In genomic region chr11:17076517-17077239, GRCh38 we compare ENCODE assay signal across 8 cellular contexts. TPM values are rescaled to one million over a fixed set of nuclear protein-coding genes. Genes with fewer than 3 reads are reported as not detected.
DNase-seq lines count a peak whose midpoint lies in the region; ATAC-seq and TF ChIP-seq lines count a peak whose summit lies in the region.

No MANE protein-coding gene starts in this region.

- ATAC-seq in HG02938 (IDR thresholded peaks at IDR 0.05; ENCODE audit: unreplicated experiment): no peak

- TF ChIP-seq CTCF in Caco-2 (IDR thresholded peaks at IDR 0.05; ENCODE audit: insufficient read depth in 1 of 2, low read depth in 1 of 2, low read length in 1 of 2, severe bottlenecking in 1 of 2, unreplicated experiment in 1 of 2) (no peak), OCI-LY3 (IDR thresholded peaks at IDR 0.05; ENCODE audit: low read depth, low read length) (no peak), neural progenitor cell (IDR thresholded peaks at IDR 0.05) (no peak)

- H3K27me3 ChIP-seq in Caco-2 (replicated peaks; ENCODE audit: control insufficient read depth, insufficient read depth, low read length) (no peaks in the 10 kb centered on the region), OCI-LY3 (ENCODE audit: low read depth, low read length) (no peaks in the 10 kb centered on the region), endocrine pancreas (ENCODE audit: control insufficient read depth, insufficient read depth, low read length) (no peaks in the 10 kb centered on the region), neural progenitor cell (no peaks in the 10 kb centered on the region)

- H2AFZ ChIP-seq in OCI-LY3 (ENCODE audit: low read depth, low read length) (no peak overlapping the region), neural progenitor cell (replicated peaks) (no peak overlapping the region)

- no peak for DNase-seq in Caco-2
- DNase-seq in neural progenitor cell (ENCODE audit: low spot score): no peak
- DNase-seq in amygdala (lab: John Stamatoyannopoulos, UW): no peak
- DNase-seq in NCI-H2081 treated with DMSO at 0.1 percent for 48 hours (lab: John Stamatoyannopoulos, UW): no peak
- DNase-seq in NCI-H526 treated with DMSO at 0.1 percent for 48 hours (lab: John Stamatoyannopoulos, UW): no peak

- H3K9me3 Mint-ChIP-seq in Caco-2 (ENCODE audit: unreplicated experiment) (no peaks in the 10 kb centered on the region), neural progenitor cell (peaks cover 2% of the 10 kb centered on the region)

- intact Hi-C loops in Caco-2 (cut with micrococcal nuclease; ENCODE audit: unreplicated experiment): loop anchor here (1.0 kb wide), 1 partner anchor 28 kb away; no protein-coding TSS in a partner anchor

- H3K27ac ChIP-seq in OCI-LY3 (ENCODE audit: low read length) (peak overlapping the region; percentile 75), neural progenitor cell (peak overlapping the region; percentile 40)

- H3K4me1 Mint-ChIP-seq in Caco-2 (ENCODE audit: low read depth, unreplicated experiment): peaks cover 7% of the 10 kb centered on the region
- peaks cover 28% of the 10 kb centered on the region for H3K4me1 Mint-ChIP-seq in neural progenitor cell

- TSS peak; percentile 73 for BruUV-seq in Caco-2 (replicated peaks; lab: Mats Ljungman, UMichigan)

- peak overlapping the region; percentile 100 for H3K4me2 ChIP-seq in OCI-LY3 (ENCODE audit: low read length)
- peak overlapping the region; percentile 97 for H3K4me2 ChIP-seq in neural progenitor cell

- peaks cover 52% of the 10 kb centered on the region for H3F3A ChIP-seq in neural progenitor cell (ENCODE audit: low read depth)

- H3K4me3 Mint-ChIP-seq in Caco-2 (ENCODE audit: unreplicated experiment) (peak overlapping the region; percentile 96), neural progenitor cell (peak overlapping the region; percentile 99)

- peak overlapping the region; percentile 84 for H3K4me3 ChIP-seq in Caco-2 (ENCODE audit: low read depth, low read length)
- peak overlapping the region; percentile 92 for H3K4me3 ChIP-seq in OCI-LY3 (ENCODE audit: low read length)
- H3K4me3 ChIP-seq in endocrine pancreas (ENCODE audit: control insufficient read depth, insufficient read depth, low read length): peak overlapping the region; percentile 95
- peak overlapping the region; percentile 89 for H3K4me3 ChIP-seq in neural progenitor cell

- H4K20me1 ChIP-seq in OCI-LY3 (ENCODE audit: insufficient read depth, low read length) (0 out of 2 replicates have a peak, but pooled peaks cover 5% of the 10 kb centered on the region), neural progenitor cell (ENCODE audit: low read depth) (peaks cover 29% of the 10 kb centered on the region)

- H3K4me1 ChIP-seq in Caco-2: peaks cover 24% of the 10 kb centered on the region
- H3K4me1 ChIP-seq in OCI-LY3 (ENCODE audit: low read length): peaks cover 14% of the 10 kb centered on the region
- H3K4me1 ChIP-seq in endocrine pancreas (ENCODE audit: control insufficient read depth, insufficient read depth, low read length): peaks cover 9% of the 10 kb centered on the region
- peaks cover 11% of the 10 kb centered on the region for H3K4me1 ChIP-seq in neural progenitor cell

- peaks cover 42% of the 10 kb centered on the region for H3K79me2 ChIP-seq in OCI-LY3 (ENCODE audit: low read length)
- H3K79me2 ChIP-seq in neural progenitor cell (ENCODE audit: low read depth): peaks cover 34% of the 10 kb centered on the region

- peak overlapping the region; percentile 99 for H3K27ac Mint-ChIP-seq in Caco-2 (ENCODE audit: unreplicated experiment)
- H3K27ac Mint-ChIP-seq in neural progenitor cell: peak overlapping the region; percentile 94

- peaks cover 79% of the 10 kb centered on the region for H3K36me3 Mint-ChIP-seq in Caco-2 (ENCODE audit: insufficient read depth, unreplicated experiment)
- H3K36me3 Mint-ChIP-seq in neural progenitor cell: peaks cover 22% of the 10 kb centered on the region

- H3K36me3 ChIP-seq in Caco-2 (ENCODE audit: control insufficient read depth, insufficient read depth, low read length) (peaks cover 1% of the 10 kb centered on the region; the same call in 1 of the 2 replicates), OCI-LY3 (replicated peaks; ENCODE audit: low read depth, low read length) (peaks cover 32% of the 10 kb centered on the region), endocrine pancreas (ENCODE audit: control insufficient read depth, insufficient read depth, low read length) (no peaks in the 10 kb centered on the region), neural progenitor cell (peaks cover 12% of the 10 kb centered on the region)

- H3K9me3 ChIP-seq in Caco-2: no peaks in the 10 kb centered on the region
- no peaks in the 10 kb centered on the region for H3K9me3 ChIP-seq in OCI-LY3 (ENCODE audit: insufficient read depth, low read length)
- no peaks in the 10 kb centered on the region for H3K9me3 ChIP-seq in endocrine pancreas (ENCODE audit: control insufficient read depth, low read length)
- no peaks in the 10 kb centered on the region for H3K9me3 ChIP-seq in neural progenitor cell (ENCODE audit: low read depth)

- no peaks in the 10 kb centered on the region for H3K27me3 Mint-ChIP-seq in Caco-2 (ENCODE audit: insufficient read depth, unreplicated experiment)
- no peaks in the 10 kb centered on the region for H3K27me3 Mint-ChIP-seq in neural progenitor cell (ENCODE audit: insufficient read depth, low read depth)

- POLR2A ChIA-PET in Caco-2 (lab: Charles Lee): interaction anchor here (0.6 to 1.7 kb wide), 9 partner anchors 62 to 466 kb away, joined by 3 to 13 read pairs (median 4); partner anchors contain the start of genes PIK3C2A and PLEKHA7

- H3K9ac ChIP-seq in OCI-LY3 (ENCODE audit: low read length) (peak overlapping the region; percentile 99), endocrine pancreas (ENCODE audit: control insufficient read depth, insufficient read depth, low read length) (peak overlapping the region; percentile 97), neural progenitor cell (peak overlapping the region; percentile 91)

- CTCF ChIA-PET in Caco-2 (lab: Charles Lee): interaction anchor here (1.9 to 2.0 kb wide), 2 partner anchors 14 to 130 kb away, joined by 4 to 6 read pairs; no protein-coding TSS in a partner anchor

RNA-seq across cellular contexts. Expression of gene RPS13, which starts 0.8 kb away (rescaled TPM):
- total RNA-seq in Caco-2 (2022) (1,349 and 1,456 TPM in 2 replicates), neural progenitor cell (ENCODE audit: low replicate concordance) (1,334 and 1,918 TPM in 2 replicates)
